In genomic region chr19:15443838-15444237, GRCh38 we compare ENCODE assay signal across 15 cellular contexts. TPM values are rescaled to one million over a fixed set of nuclear protein-coding genes. Genes with fewer than 3 reads are reported as not detected.
DNase-seq lines count a peak whose midpoint lies in the region; ATAC-seq and TF ChIP-seq lines count a peak whose summit lies in the region.
"Had no signal": no experiment of that assay in that cellular context is flagged by ENCODE, and none has a peak within 500 bp of the region (broad histone marks: within the 10 kb centered on the region; RNA-seq: fewer than 3 reads in every experiment).

No MANE protein-coding gene starts in this region.

- peak; percentile 63 for ATAC-seq in left ventricle myocardium superior
- peak; percentile 24 to 46 for ATAC-seq in gastrocnemius medialis
- ATAC-seq in GM18517 (IDR thresholded peaks at IDR 0.05; ENCODE audit: unreplicated experiment): no peak
- ATAC-seq in esophagus mucosa: no peak

- H3K9me3 ChIP-seq in gastrocnemius medialis: no peaks in the 10 kb centered on the region

- H3K4me3 ChIP-seq in coronary artery (peak overlapping the region; percentile 17), gastrocnemius medialis (no peak overlapping the region)
- H3K4me3 ChIP-seq: PC-9 had no signal

- DNase-seq in NCI-H446 treated with DMSO at 0.1 percent for 48 hours (lab: John Stamatoyannopoulos, UW) (peak; percentile 55), coronary artery (ENCODE audit: low spot score) (no peak), left ventricle myocardium superior (peak; percentile 82), gastrocnemius medialis (peak; percentile 47 to 86), NCI-H187 treated with DMSO at 0.1 percent for 48 hours (lab: John Stamatoyannopoulos, UW) (no peak), NCI-H526 treated with DMSO at 0.1 percent for 48 hours (lab: John Stamatoyannopoulos, UW) (no peak)
- DNase-seq: ACHN; CD4-positive, alpha-beta T cell; GOT3; NCI-H1436; NCI-H226 had no signal

- TF ChIP-seq CTCF in coronary artery (IDR thresholded peaks at IDR 0.05) (no peak), gastrocnemius medialis (IDR thresholded peaks at IDR 0.05 in 4 of 5, conservative IDR thresholded peaks at IDR 0.05 in 1 of 5) (no peak)

- no peak for TF ChIP-seq POLR2A in gastrocnemius medialis (IDR thresholded peaks at IDR 0.05)

- H3K4me1 ChIP-seq in gastrocnemius medialis: peaks cover 40 to 44% of the 10 kb centered on the region in 2 donors

- H3K27ac ChIP-seq in coronary artery: peak overlapping the region; percentile 87 to 89
- peak overlapping the region; percentile 97 to 99 (median 98) for H3K27ac ChIP-seq in gastrocnemius medialis
- H3K27ac ChIP-seq: PC-9 had no signal

- in situ Hi-C loops in gastrocnemius medialis (cut with MboI; ENCODE audit: low sequenced_read_pairs in 4 of 4): loop anchor here in 2 of 4 donors (25.0 kb wide), 1 partner anchor 182 kb away; no protein-coding TSS in a partner anchor

- no peaks in the 10 kb centered on the region for H3K27me3 ChIP-seq in gastrocnemius medialis

- no peaks in the 10 kb centered on the region for H3K36me3 ChIP-seq in gastrocnemius medialis

- intact Hi-C loops in left ventricle myocardium superior (cut with micrococcal nuclease) (no loop called here), gastrocnemius medialis (cut with DNase I; ENCODE audit: low total_unique reads) (loop anchor here (2.0 to 10.0 kb wide), 2 partner anchors 31 to 879 kb away; no protein-coding TSS in a partner anchor)

RNA-seq across cellular contexts. Expression of gene WIZ, which starts 5.9 kb away (rescaled TPM):
- 32.2 TPM for total RNA-seq in left ventricle myocardium superior
- total RNA-seq in gastrocnemius medialis: 10 to 100 TPM; 28.0 to 40.6 (median 32.5) TPM
- total RNA-seq in esophagus mucosa: 19.4 TPM

RNA-seq across cellular contexts. Expression of gene RASAL3, which starts 20.5 kb away (rescaled TPM):
- 2.0 TPM for total RNA-seq in left ventricle myocardium superior
- 1 to 10 TPM in 1 of 4 donors, under 1 TPM in 2, not detected in 1; 0.36 to 1.6 (median 0.38) TPM for total RNA-seq in gastrocnemius medialis
- total RNA-seq in esophagus mucosa: 1.8 TPM
- total RNA-seq: PC-9 had no signal

RNA-seq across cellular contexts. Expression of gene AKAP8L, which starts 25.1 kb away (rescaled TPM):
- 82.5 TPM for total RNA-seq in left ventricle myocardium superior
- total RNA-seq in gastrocnemius medialis: 100 to 1,000 TPM in 1 of 4 donors, 10 to 100 TPM in 3; 69.3 to 142 (median 85.6) TPM
- total RNA-seq in esophagus mucosa: 31.6 TPM

RNA-seq across cellular contexts. Expression of gene PGLYRP2, which starts 35.5 kb away (rescaled TPM):
- not detected for total RNA-seq in left ventricle myocardium superior
- not detected for total RNA-seq in gastrocnemius medialis
- total RNA-seq in esophagus mucosa: not detected
- total RNA-seq: B cell; CD4-positive, alpha-beta T cell; PC-9 had no signal

Comparison
In these comparisons a context has a peak if more than half of its experiments do, and no peak if none do; other contexts are left out.
1. DNase-seq: peak in NCI-H446 treated with DMSO at 0.1 percent for 48 hours (single experiment), left ventricle myocardium superior (single experiment) and gastrocnemius medialis (2 of 2); none in coronary artery (single experiment), NCI-H187 treated with DMSO at 0.1 percent for 48 hours (single experiment) and NCI-H526 treated with DMSO at 0.1 percent for 48 hours (single experiment).
2. ATAC-seq: peak in left ventricle myocardium superior (single experiment) and gastrocnemius medialis (2 of 2); none in GM18517 (single experiment) and esophagus mucosa (single experiment).